In genomic region chr10:24153537-24153936, GRCh38 we compare ENCODE assay signal across 22 cellular contexts. TPM values are rescaled to one million over a fixed set of nuclear protein-coding genes. Genes with fewer than 3 reads are reported as not detected.
DNase-seq lines count a peak whose midpoint lies in the region; ATAC-seq, FAIRE-seq and TF ChIP-seq lines count a peak whose summit lies in the region.
"Had no signal": no experiment of that assay in that cellular context is flagged by ENCODE, and none has a peak within 500 bp of the region (broad histone marks: within the 10 kb centered on the region; RNA-seq: fewer than 3 reads in every experiment).

No MANE protein-coding gene starts in this region.

- POLR2A ChIA-PET in SK-N-SH (lab: Yijun Ruan, JAX) = no interaction called here

- no peak overlapping the region for H3K4me3 Mint-ChIP-seq in GM23338
- H3K4me3 Mint-ChIP-seq: HFFc6 had no signal

- H4K20me1 ChIP-seq in GM23338 (replicated peaks; ENCODE audit: insufficient read depth) (no peaks in the 10 kb centered on the region), SK-N-SH (ENCODE audit: insufficient read depth) (no peaks in the 10 kb centered on the region)

- no peak for TF ChIP-seq POLR2A in esophagus muscularis mucosa (IDR thresholded peaks at IDR 0.05; ENCODE audit: low read depth)

- no peaks in the 10 kb centered on the region for H3K36me3 ChIP-seq in GM23338 (ENCODE audit: insufficient read depth)
- no peaks in the 10 kb centered on the region for H3K36me3 ChIP-seq in SK-N-SH (replicated peaks in 1 of 2; ENCODE audit: control insufficient read depth in 1 of 2, insufficient read depth in 2 of 2, low read length in 1 of 2)
- peaks cover 0 to 3% (median 0%) of the 10 kb centered on the region in 4 donors for H3K36me3 ChIP-seq in esophagus muscularis mucosa
- H3K36me3 ChIP-seq in trophoblast cell (ENCODE audit: control insufficient read depth in 1 of 2, insufficient read depth in 2 of 2, low read length in 2 of 2) = no peaks in the 10 kb centered on the region
- H3K36me3 ChIP-seq: BE2C had no signal

- H2AK5ac ChIP-seq in trophoblast cell (ENCODE audit: low read length) = no peak overlapping the region

- H3K4me1 Mint-ChIP-seq in GM23338 = peaks cover 5% of the 10 kb centered on the region; the same call in 2 of the 3 replicates

- H4K12ac ChIP-seq in trophoblast cell (ENCODE audit: low read depth, low read length) = no peak overlapping the region

- H3K9me3 Mint-ChIP-seq in GM23338 = no peaks in the 10 kb centered on the region; the same call in 2 of the 3 replicates

- H3K4me2 ChIP-seq in GM23338 = no peak overlapping the region
- peak overlapping the region; percentile 36; the same call in 1 of the 2 replicates for H3K4me2 ChIP-seq in SK-N-SH
- H3K4me2 ChIP-seq in trophoblast cell (ENCODE audit: low read length) = no peak overlapping the region
- H3K4me2 ChIP-seq: A549 had no signal

- no peak overlapping the region for H2BK5ac ChIP-seq in trophoblast cell (ENCODE audit: low read depth, low read length, poor library complexity)

- FAIRE-seq in GM19239 (lab: Jason Lieb, UNC) = no peak
- FAIRE-seq: A549, GM12878, H1, RCC 7860 had no signal

- H3K79me2 ChIP-seq in GM23338 (replicated peaks; ENCODE audit: insufficient read depth) = no peaks in the 10 kb centered on the region
- H3K79me2 ChIP-seq in SK-N-SH (ENCODE audit: insufficient read depth) = no peaks in the 10 kb centered on the region
- no peaks in the 10 kb centered on the region for H3K79me2 ChIP-seq in trophoblast cell (ENCODE audit: control insufficient read depth, insufficient read depth, low read length, poor library complexity)

- ATAC-seq in GM23338 = no peak
- ATAC-seq: A549, GM12878 had no signal

- H3F3A ChIP-seq in GM23338 (replicated peaks; ENCODE audit: low read depth) = no peaks in the 10 kb centered on the region
- H3F3A ChIP-seq in SK-N-SH (replicated peaks; ENCODE audit: insufficient read depth) = peaks cover 12% of the 10 kb centered on the region

- no peak for TF ChIP-seq CTCF in GM23338 (conservative IDR thresholded peaks at IDR 0.05; ENCODE audit: low read depth in 2 of 2)
- TF ChIP-seq CTCF in SK-N-SH (IDR thresholded peaks at IDR 0.05) = no peak
- TF ChIP-seq CTCF in esophagus muscularis mucosa (IDR thresholded peaks at IDR 0.05) = no peak

- DNase-seq in GM23338 (ENCODE audit: low spot score) (no peak), SK-N-SH (peak; percentile 39), esophagus muscularis mucosa (ENCODE audit: extremely low spot score) (peak; percentile 29), trophoblast cell (peak; percentile 68 to 92), NCI-H146 (lab: John Stamatoyannopoulos, UW) (no peak), GM19239 (ENCODE audit: insufficient read length, low spot score) (no peak), NCI-H345 treated with DMSO at 0.1 percent for 48 hours (lab: John Stamatoyannopoulos, UW; ENCODE audit: unreplicated experiment) (no peak), amygdala (lab: John Stamatoyannopoulos, UW) (no peak)
- DNase-seq: BE2C, HFFc6, Kasumi-1, MM.1S, NCI-H1048, NCI-H1436, NCI-H2029, NCI-H345, NCI-H526 had no signal

- TF ChIP-seq RAD21 in SK-N-SH (IDR thresholded peaks at IDR 0.05; ENCODE audit: low read length) = no peak

- peak; percentile 30 to 53; a peak in 3 of 4 replicates for TF ChIP-seq EP300 in SK-N-SH (IDR thresholded peaks at IDR 0.05; ENCODE audit: borderline replicate concordance in 1 of 2, low read depth in 1 of 2, low read length in 1 of 2)
- no peak for TF ChIP-seq EP300 in esophagus muscularis mucosa (IDR thresholded peaks at IDR 0.05)

- no peak overlapping the region for H2BK12ac ChIP-seq in trophoblast cell (ENCODE audit: low read length)

- H3K27ac Mint-ChIP-seq in GM23338 = no peak overlapping the region
- H3K27ac Mint-ChIP-seq: HFFc6 had no signal

- H3K4me1 ChIP-seq in GM23338 (ENCODE audit: insufficient read depth) (no peaks in the 10 kb centered on the region), SK-N-SH (ENCODE audit: control insufficient read depth in 1 of 2, insufficient read depth in 2 of 2, low read depth in 1 of 2, low read length in 1 of 2) (peaks cover 0 to 2% of the 10 kb centered on the region in 2 experiments; a peak in 3 of 4 replicates), esophagus muscularis mucosa (no peaks in the 10 kb centered on the region), trophoblast cell (ENCODE audit: control insufficient read depth in 1 of 2, insufficient read depth in 2 of 2, low read length in 2 of 2) (no peaks in the 10 kb centered on the region)
- H3K4me1 ChIP-seq: A549, BE2C had no signal

- intact Hi-C loops in esophagus muscularis mucosa (cut with DNase I) = no loop called here

- H3K9ac ChIP-seq in SK-N-SH (no peak overlapping the region), trophoblast cell (ENCODE audit: low read length) (no peak overlapping the region)

- no peak overlapping the region for H3K4me3 ChIP-seq in GM23338
- no peak overlapping the region for H3K4me3 ChIP-seq in SK-N-SH (ENCODE audit: low read depth in 2 of 2, low read length in 1 of 2)
- H3K4me3 ChIP-seq in esophagus muscularis mucosa = no peak overlapping the region
- no peak overlapping the region for H3K4me3 ChIP-seq in trophoblast cell (ENCODE audit: low read depth, low read length)
- H3K4me3 ChIP-seq: A549, GM12878 had no signal

- H3K23ac ChIP-seq in trophoblast cell (ENCODE audit: low read length) = no peak overlapping the region

- no peaks in the 10 kb centered on the region for H3K79me1 ChIP-seq in trophoblast cell (ENCODE audit: low read length)

- CTCF ChIA-PET in SK-N-SH (lab: Yijun Ruan, JAX) = interaction anchor here (1.0 kb wide), 1 partner anchor 159 kb away, joined by 3 read pairs; no protein-coding TSS in a partner anchor

- H3K4ac ChIP-seq in trophoblast cell (ENCODE audit: low read depth, low read length) = no peak overlapping the region

- no peak overlapping the region for H4K8ac ChIP-seq in trophoblast cell (ENCODE audit: low read depth, low read length)

- no peak overlapping the region for H3K14ac ChIP-seq in trophoblast cell (ENCODE audit: low read length)

- H2AFZ ChIP-seq in GM23338 = 0 out of 2 replicates have a peak overlapping the region, but pooled peaks have one; percentile 7
- no peak overlapping the region for H2AFZ ChIP-seq in SK-N-SH (ENCODE audit: low read depth)
- H2AFZ ChIP-seq in trophoblast cell (ENCODE audit: insufficient read depth, low read length, poor library complexity) = no peak overlapping the region

- no peaks in the 10 kb centered on the region for H3K9me2 ChIP-seq in GM23338 (ENCODE audit: insufficient read depth)
- H3K9me2 ChIP-seq in SK-N-SH = no peaks in the 10 kb centered on the region

- H4K91ac ChIP-seq in trophoblast cell (ENCODE audit: low read depth, low read length) = no peak overlapping the region

- peaks cover 6% of the 10 kb centered on the region for H3K27me3 Mint-ChIP-seq in GM23338 (ENCODE audit: insufficient read depth, low read depth, poor library complexity)

- H3K18ac ChIP-seq in trophoblast cell (ENCODE audit: low read length) = no peak overlapping the region

- no peaks in the 10 kb centered on the region for H3K36me3 Mint-ChIP-seq in GM23338 (ENCODE audit: low read depth)

- H3K9me3 ChIP-seq in SK-N-SH (no peaks in the 10 kb centered on the region), esophagus muscularis mucosa (peaks cover 0 to 20% (median 15%) of the 10 kb centered on the region in 4 donors), trophoblast cell (ENCODE audit: insufficient read depth, low read depth, low read length) (no peaks in the 10 kb centered on the region)
- H3K9me3 ChIP-seq: A549, BE2C had no signal

- 11% methylated on average over 3 of the region's 3 CpGs for WGBS in SK-N-SH (ENCODE audit: low lambda C conversion rate)
- 52% methylated on average over 3 of the region's 3 CpGs for WGBS in esophagus muscularis mucosa
- no CpG with 5 or more reads among the region's 3 CpGs for WGBS in trophoblast cell (ENCODE audit: extremely low coverage, insufficient coverage, insufficient read length)

- H2BK120ac ChIP-seq in trophoblast cell (ENCODE audit: insufficient read depth, low read length, poor library complexity) = no peak overlapping the region

- H3K27me3 ChIP-seq in GM23338 (ENCODE audit: insufficient read depth) = no peaks in the 10 kb centered on the region
- no peaks in the 10 kb centered on the region for H3K27me3 ChIP-seq in SK-N-SH (ENCODE audit: insufficient read depth)
- H3K27me3 ChIP-seq in esophagus muscularis mucosa = no peaks in the 10 kb centered on the region
- no peaks in the 10 kb centered on the region for H3K27me3 ChIP-seq in trophoblast cell (ENCODE audit: insufficient read depth, low read length)
- H3K27me3 ChIP-seq: BE2C had no signal

- no peak overlapping the region for H3K27ac ChIP-seq in GM23338 (ENCODE audit: low read depth)
- peak overlapping the region in 1 of 2 experiments; percentile 57; a peak in 3 of 4 replicates for H3K27ac ChIP-seq in SK-N-SH (ENCODE audit: low read depth in 2 of 2, low read length in 1 of 2)
- H3K27ac ChIP-seq in esophagus muscularis mucosa (replicated peaks in 1 of 4) = no peak overlapping the region
- H3K27ac ChIP-seq in trophoblast cell (ENCODE audit: low read depth, low read length) = no peak overlapping the region
- H3K27ac ChIP-seq: A549 had no signal

TF ChIP-seq in GM23338, 12 proteins besides CTCF, POLR2A, EP300 and RAD21 (continues in another document):
- no peak for TF ChIP-seq POLR2AphosphoS5 (IDR thresholded peaks at IDR 0.05; ENCODE audit: low read depth)
- no peak for TF ChIP-seq EZH2phosphoT487 (IDR thresholded peaks at IDR 0.05; ENCODE audit: unreplicated experiment)
- TF ChIP-seq CREB1 (CRISPR knock-in tag; IDR thresholded peaks at IDR 0.05; ENCODE audit: low read depth) = no peak
- TF ChIP-seq STAT1 (IDR thresholded peaks at IDR 0.05; ENCODE audit: unreplicated experiment) = no peak
- no peak for TF ChIP-seq EZH2 (IDR thresholded peaks at IDR 0.05; ENCODE audit: low read depth, unreplicated experiment)
- TF ChIP-seq ZNF331 (CRISPR knock-in tag; IDR thresholded peaks at IDR 0.05; ENCODE audit: low read depth) = no peak

TF ChIP-seq in SK-N-SH, 30 proteins besides CTCF, POLR2A, EP300 and RAD21 (continues in another document):
- peak; percentile 25; the same call in 1 of the 2 replicates for TF ChIP-seq GATA2 (CRISPR knock-in tag; IDR thresholded peaks at IDR 0.05)
- TF ChIP-seq ELF1 (IDR thresholded peaks at IDR 0.05) = no peak
- TF ChIP-seq NFIC (IDR thresholded peaks at IDR 0.05; ENCODE audit: borderline replicate concordance) = peak; percentile 42; the same call in 1 of the 2 replicates
- peak; percentile 57 for TF ChIP-seq JUND (IDR thresholded peaks at IDR 0.05)
- no peak for TF ChIP-seq YY1 (IDR thresholded peaks at IDR 0.05; ENCODE audit: low read depth)
- peak; percentile 56; the same call in 1 of the 2 replicates for TF ChIP-seq FOSL2 (IDR thresholded peaks at IDR 0.05; ENCODE audit: borderline replicate concordance, low read depth)
- no peak for TF ChIP-seq POLR2AphosphoS5 (IDR thresholded peaks at IDR 0.05; ENCODE audit: low read depth, low read length)

RNA-seq across cellular contexts. Expression of gene KIAA1217, which starts 55.4 kb away (rescaled TPM):
- 9.1 and 17.7 TPM in 2 replicates for total RNA-seq in GM23338 (2014; rRNA removed; shearing (Covaris generic))
- polyA plus RNA-seq in GM23338 (2016; fragmentation: Nextera tagmentation; extraction: Ambion mirVana) (6.0 and 6.4 TPM in 2 replicates), SK-N-SH (2012; rRNA removed) (4.2 and 7.2 TPM in 2 replicates)
- polyA plus RNA-seq in SK-N-SH (2012; cell fraction: cytosol; rRNA removed) = 4.4 and 5.3 TPM in 2 replicates
- polyA plus RNA-seq in SK-N-SH (2012; cell fraction: nucleus; rRNA removed) = 15.2 and 19.9 TPM in 2 replicates
- total RNA-seq in esophagus muscularis mucosa = 10 to 100 TPM; 10.1 to 15.9 (median 12.5) TPM
- polyA plus RNA-seq in trophoblast cell (2013) = 125 TPM in 2 replicates
- total RNA-seq: OCI-LY7 had no signal

Comparison
In these comparisons a context has a peak if more than half of its experiments do, and no peak if none do; other contexts are left out.
1. DNase-seq: peak in SK-N-SH (single experiment), esophagus muscularis mucosa (single experiment) and trophoblast cell (2 of 2); none in GM23338 (single experiment), NCI-H146 (single experiment), GM19239 (single experiment), NCI-H345 treated with DMSO at 0.1 percent for 48 hours (single experiment) and amygdala (0 of 56).